ENCODE assay signal across 8 cellular contexts in the genomic region with DNA sequence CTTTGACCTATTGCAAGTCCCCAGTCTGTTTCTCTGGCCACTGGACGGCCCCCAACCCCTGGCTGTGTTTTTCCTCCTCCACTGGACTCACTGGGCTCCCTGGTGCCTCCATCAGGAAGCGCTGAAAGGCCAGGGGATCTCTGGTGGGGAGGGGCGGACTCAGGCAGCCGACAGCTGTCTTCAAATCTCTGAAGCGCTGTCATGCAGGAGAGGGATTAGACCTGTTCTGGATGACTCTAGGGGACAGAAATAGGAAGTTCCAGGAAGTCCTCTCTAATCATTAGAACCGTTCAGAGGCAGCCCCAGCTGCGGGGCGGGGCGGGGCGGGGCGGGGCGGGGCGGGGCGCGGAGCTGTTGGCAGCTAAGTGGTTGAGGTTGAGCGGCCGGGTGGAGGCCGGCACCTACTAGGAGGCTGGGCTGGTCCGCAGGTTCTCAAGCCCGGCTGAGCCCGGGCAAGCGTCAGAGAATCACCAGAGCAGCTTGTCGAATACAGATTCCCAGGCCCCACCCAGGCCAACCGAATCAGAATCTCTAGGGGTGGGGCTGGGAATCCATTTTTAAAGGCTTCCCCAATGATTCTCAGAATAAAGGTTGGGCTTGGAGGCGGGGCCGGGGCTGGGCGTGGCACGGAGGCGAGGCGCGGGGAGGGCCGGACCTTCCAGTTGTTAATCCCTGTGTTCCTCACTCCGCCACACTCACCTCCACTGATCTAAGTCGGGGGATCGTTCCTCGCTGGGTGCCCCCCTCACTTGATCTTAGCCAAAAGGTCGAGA. TPM values are rescaled to one million over a fixed set of nuclear protein-coding genes. Genes with fewer than 3 reads are reported as not detected.
DNase-seq lines count a peak whose midpoint lies in the region; ATAC-seq and TF ChIP-seq lines count a peak whose summit lies in the region.

No MANE protein-coding gene starts in this region.

- POLR2A ChIA-PET in activated CD8-positive, alpha-beta T cell treated with anti-CD3 and anti-CD28 coated beads for 36 hours (lab: Charles Lee): interaction anchor here (0.6 to 1.2 kb wide), 2 partner anchors 27 to 49 kb away, joined by 3 to 7 read pairs; a partner anchor contains a TSS

- no peaks in the 10 kb centered on the region for H3K9me3 Mint-ChIP-seq in activated CD8-positive, alpha-beta T cell treated with anti-CD3 and anti-CD28 coated beads for 36 hours
- H3K9me3 Mint-ChIP-seq in stimulated activated naive CD8-positive, alpha-beta T cell treated with anti-CD3 and anti-CD28 coated beads, Interleukin-15, Interleukin-2, amounts not matched to agents 100 ng/mL and 50 ng/mL, for 24 hours: no peaks in the 10 kb centered on the region

- ATAC-seq in GM18909 (IDR thresholded peaks at IDR 0.05; ENCODE audit: poor library complexity, unreplicated experiment) (peak; percentile 67), HG03175 (IDR thresholded peaks at IDR 0.05; ENCODE audit: unreplicated experiment) (peak; percentile 56)
- ATAC-seq in activated CD8-positive, alpha-beta T cell treated with anti-CD3 and anti-CD28 coated beads for 36 hours: peak; percentile 57

- CTCF ChIA-PET in activated CD8-positive, alpha-beta T cell treated with anti-CD3 and anti-CD28 coated beads for 36 hours (lab: Charles Lee): interaction anchor here (1.2 to 29.4 kb wide), 10 partner anchors 12 to 71 kb away, joined by 3 to 796 read pairs (median 12); a partner anchor contains a TSS

- H3K4me1 Mint-ChIP-seq in activated CD8-positive, alpha-beta T cell treated with anti-CD3 and anti-CD28 coated beads for 36 hours (ENCODE audit: low read depth): peaks cover 14% of the 10 kb centered on the region
- H3K4me1 Mint-ChIP-seq in stimulated activated naive CD8-positive, alpha-beta T cell treated with anti-CD3 and anti-CD28 coated beads, Interleukin-15, Interleukin-2, amounts not matched to agents 100 ng/mL and 50 ng/mL, for 24 hours (ENCODE audit: low read depth): peaks cover 21% of the 10 kb centered on the region

- intact Hi-C loops in activated CD8-positive, alpha-beta T cell treated with anti-CD3 and anti-CD28 coated beads for 36 hours (cut with micrococcal nuclease): loop anchor here (5.0 kb wide), 1 partner anchor 33 kb away; no protein-coding TSS in a partner anchor

- H3K27me3 Mint-ChIP-seq in activated CD8-positive, alpha-beta T cell treated with anti-CD3 and anti-CD28 coated beads for 36 hours: peaks cover 22% of the 10 kb centered on the region
- H3K27me3 Mint-ChIP-seq in stimulated activated naive CD8-positive, alpha-beta T cell treated with anti-CD3 and anti-CD28 coated beads, Interleukin-15, Interleukin-2, amounts not matched to agents 100 ng/mL and 50 ng/mL, for 24 hours: peaks cover 31% of the 10 kb centered on the region

- peak overlapping the region; percentile 35 for H3K9ac ChIP-seq in muscle layer of colon (ENCODE audit: low read length)

- peak overlapping the region; percentile 23 to 44 for H3K4me3 ChIP-seq in muscle layer of colon (ENCODE audit: low read depth in 1 of 2, low read length in 2 of 2)

- peaks cover 22% of the 10 kb centered on the region for H3K36me3 ChIP-seq in muscle layer of colon (ENCODE audit: insufficient read depth, low read length)

- H3K4me1 ChIP-seq in muscle layer of colon (ENCODE audit: insufficient read depth, low read length): peaks cover 27% of the 10 kb centered on the region

- peak overlapping the region; percentile 57 for H3K4me3 Mint-ChIP-seq in activated CD8-positive, alpha-beta T cell treated with anti-CD3 and anti-CD28 coated beads for 36 hours
- H3K4me3 Mint-ChIP-seq in stimulated activated naive CD8-positive, alpha-beta T cell treated with anti-CD3 and anti-CD28 coated beads, Interleukin-15, Interleukin-2, amounts not matched to agents 100 ng/mL and 50 ng/mL, for 24 hours: peak overlapping the region; percentile 72

- no peaks in the 10 kb centered on the region for H3K9me3 ChIP-seq in muscle layer of colon (ENCODE audit: low read length)

- DNase-seq in AG08395 (ENCODE audit: low spot score) (peak; percentile 50), NCI-H526 (lab: John Stamatoyannopoulos, UW) (peak; percentile 53 to 65), epithelial cell of prostate (ENCODE audit: low read depth, low spot score) (peak; percentile 97)
- DNase-seq in activated CD8-positive, alpha-beta T cell treated with anti-CD3 and anti-CD28 coated beads for 36 hours: peak; percentile 80

- TF ChIP-seq CTCF in activated CD8-positive, alpha-beta T cell treated with anti-CD3 and anti-CD28 coated beads for 36 hours (IDR thresholded peaks at IDR 0.05): no peak

- peaks cover 2% of the 10 kb centered on the region for H3K36me3 Mint-ChIP-seq in activated CD8-positive, alpha-beta T cell treated with anti-CD3 and anti-CD28 coated beads for 36 hours (ENCODE audit: low read depth)
- H3K36me3 Mint-ChIP-seq in stimulated activated naive CD8-positive, alpha-beta T cell treated with anti-CD3 and anti-CD28 coated beads, Interleukin-15, Interleukin-2, amounts not matched to agents 100 ng/mL and 50 ng/mL, for 24 hours (ENCODE audit: low read depth): peaks cover 4% of the 10 kb centered on the region

- H3K27ac ChIP-seq in epithelial cell of prostate: peak overlapping the region; percentile 98
- H3K27ac ChIP-seq in muscle layer of colon (ENCODE audit: low read depth, low read length): peak overlapping the region; percentile 84

- H3K27me3 ChIP-seq in muscle layer of colon (ENCODE audit: control insufficient read depth in 1 of 2, insufficient read depth in 2 of 2, low read length in 2 of 2): no peaks in the 10 kb centered on the region

- H3K27ac Mint-ChIP-seq in activated CD8-positive, alpha-beta T cell treated with anti-CD3 and anti-CD28 coated beads for 36 hours: no peak overlapping the region
- no peak overlapping the region for H3K27ac Mint-ChIP-seq in stimulated activated naive CD8-positive, alpha-beta T cell treated with anti-CD3 and anti-CD28 coated beads, Interleukin-15, Interleukin-2, amounts not matched to agents 100 ng/mL and 50 ng/mL, for 24 hours

RNA-seq across cellular contexts. Expression of a gene that starts 11.4 kb away (rescaled TPM):
- total RNA-seq in activated CD8-positive, alpha-beta T cell treated with anti-CD3 and anti-CD28 coated beads for 36 hours: 1 to 10 TPM; 6.2 to 7.9 TPM

RNA-seq across cellular contexts. Expression of a gene that starts 26.5 kb away (rescaled TPM):
- 10 to 100 TPM; 55.3 to 56.2 TPM for total RNA-seq in activated CD8-positive, alpha-beta T cell treated with anti-CD3 and anti-CD28 coated beads for 36 hours

RNA-seq across cellular contexts. Expression of a gene that starts 58.5 kb away (rescaled TPM):
- total RNA-seq in activated CD8-positive, alpha-beta T cell treated with anti-CD3 and anti-CD28 coated beads for 36 hours: 1 to 10 TPM; 1.6 to 2.1 TPM

RNA-seq across cellular contexts. Expression of a gene that starts 58.9 kb away (rescaled TPM):
- not detected for total RNA-seq in activated CD8-positive, alpha-beta T cell treated with anti-CD3 and anti-CD28 coated beads for 36 hours

Comparison
In these comparisons a context has a peak if more than half of its experiments do, and no peak if none do; other contexts are left out.
1. Peak in every context shown above with its lines: DNase-seq, ATAC-seq, H3K4me3 ChIP-seq and H3K27ac ChIP-seq.